ENCODE assay signal across 7 cellular contexts in genomic region chr18:31497711-31498449, GRCh38. TPM values are rescaled to one million over a fixed set of nuclear protein-coding genes. Genes with fewer than 3 reads are reported as not detected.
A peak's percentile ranks its signal among the peaks of the same experiment; 100 is the strongest.
DNase-seq lines count a peak whose midpoint lies in the region; ATAC-seq and TF ChIP-seq lines count a peak whose summit lies in the region.

TSS of gene DSG2 (plus strand) at chr18:31498177. CDS start at chr18:31498252, 75 bp downstream.

- DNase-seq in H4 (ENCODE audit: low spot score) (peak; percentile 36), LNCaP clone FGC (ENCODE audit: low read depth) (peak; percentile 30), germinal center (ENCODE audit: low spot score) (peak; percentile 44), osteoblast (ENCODE audit: insufficient read length, low spot score, missing footprints) (peak; percentile 92), posterior vena cava (ENCODE audit: low spot score) (no peak)
- DNase-seq in activated T-cell treated with anti-CD3 and anti-CD28 coated beads, Interleukin-2, amount 50 U/mL, for 4 hours: no peak

- no peaks in the 10 kb centered on the region for H3K9me3 ChIP-seq in osteoblast (ENCODE audit: low read depth, low read length)

- peak within 1 kb of the TSS; percentile 70 for H3K4me3 Mint-ChIP-seq in activated T-cell treated with anti-CD3 and anti-CD28 coated beads, Interleukin-2, amount 50 U/mL, for 4 hours

- peaks cover 21% of the 10 kb centered on the region for H3K27me3 ChIP-seq in osteoblast (ENCODE audit: insufficient read depth, low read length)

- peaks cover 4% of the 10 kb centered on the region for H3K9me3 Mint-ChIP-seq in activated T-cell treated with anti-CD3 and anti-CD28 coated beads, Interleukin-2, amount 50 U/mL, for 4 hours

- H3K4me3 ChIP-seq in LNCaP clone FGC (ENCODE audit: low read depth, low read length) (peak within 1 kb of the TSS; percentile 71), osteoblast (ENCODE audit: insufficient read depth, low read length) (peak within 1 kb of the TSS; percentile 71)

- no peaks in the 10 kb centered on the region for H4K20me1 ChIP-seq in osteoblast (ENCODE audit: insufficient read depth, low read length)

- peak within 1 kb of the TSS; percentile 65 for H3K4me2 ChIP-seq in osteoblast (ENCODE audit: insufficient read depth, low read length)

- no peak within 1 kb of the TSS for H3K27ac ChIP-seq in osteoblast (ENCODE audit: low read depth, low read length)

- peaks cover 7% of the 10 kb centered on the region for H3K4me1 Mint-ChIP-seq in activated T-cell treated with anti-CD3 and anti-CD28 coated beads, Interleukin-2, amount 50 U/mL, for 4 hours (ENCODE audit: low read depth)

- peaks cover 2% of the 10 kb centered on the region for H3K4me1 ChIP-seq in osteoblast (ENCODE audit: insufficient read depth, low read length)

- TF ChIP-seq CTCF in LNCaP clone FGC (IDR thresholded peaks at IDR 0.05; ENCODE audit: control insufficient read depth, extremely low read depth, insufficient read depth): no peak
- TF ChIP-seq CTCF in osteoblast (IDR thresholded peaks at IDR 0.05; ENCODE audit: extremely low read depth, low read depth, low read length): no peak

- H2AFZ ChIP-seq in osteoblast (ENCODE audit: low read length): peak within 1 kb of the TSS; percentile 72

- H3K79me2 ChIP-seq in osteoblast (ENCODE audit: insufficient read depth, low read length): no peaks in the 10 kb centered on the region

- intact Hi-C loops in posterior vena cava (cut with DNase I): no loop called here

- no peaks in the 10 kb centered on the region for H3K36me3 Mint-ChIP-seq in activated T-cell treated with anti-CD3 and anti-CD28 coated beads, Interleukin-2, amount 50 U/mL, for 4 hours (ENCODE audit: insufficient read depth)

- no peaks in the 10 kb centered on the region for H3K36me3 ChIP-seq in osteoblast (ENCODE audit: insufficient read depth, low read length)

- peak; percentile 61 for ATAC-seq in GM18502 (IDR thresholded peaks at IDR 0.05; ENCODE audit: poor library complexity, unreplicated experiment)
- peak; percentile 72 to 75 for ATAC-seq in activated T-cell treated with anti-CD3 and anti-CD28 coated beads, Interleukin-2, amount 50 U/mL, for 4 hours

- peaks cover 37% of the 10 kb centered on the region for H3K27me3 Mint-ChIP-seq in activated T-cell treated with anti-CD3 and anti-CD28 coated beads, Interleukin-2, amount 50 U/mL, for 4 hours (ENCODE audit: low read depth)

RNA-seq across cellular contexts. Expression of gene DSG2, which starts in this region (rescaled TPM):
- total RNA-seq in H4 (2014; rRNA removed; shearing (Covaris generic)): 26.4 TPM in 2 replicates
- total RNA-seq in activated T-cell treated with anti-CD3 and anti-CD28 coated beads, Interleukin-2, amount 50 U/mL, for 4 hours: under 1 TPM; 0.24 to 0.33 (median 0.27) TPM
- total RNA-seq in osteoblast (9.0 and 21.2 TPM in 2 replicates), posterior vena cava (1 to 10 TPM; 2.2 to 2.6 TPM)

Comparison
In these comparisons a context has a peak if more than half of its experiments do, and no peak if none do; other contexts are left out.
1. Peak in ATAC-seq in activated T-cell treated with anti-CD3 and anti-CD28 coated beads, Interleukin-2, amount 50 U/mL, for 4 hours; RNA of the gene not detected or under 1 TPM.
2. DNase-seq: peak in H4 (single experiment), LNCaP clone FGC (single experiment), germinal center (single experiment) and osteoblast (single experiment); none in activated T-cell treated with anti-CD3 and anti-CD28 coated beads, Interleukin-2, amount 50 U/mL, for 4 hours (single experiment) and posterior vena cava (single experiment).